15 cellular contexts compared by ENCODE assay signal in the genomic region with DNA sequence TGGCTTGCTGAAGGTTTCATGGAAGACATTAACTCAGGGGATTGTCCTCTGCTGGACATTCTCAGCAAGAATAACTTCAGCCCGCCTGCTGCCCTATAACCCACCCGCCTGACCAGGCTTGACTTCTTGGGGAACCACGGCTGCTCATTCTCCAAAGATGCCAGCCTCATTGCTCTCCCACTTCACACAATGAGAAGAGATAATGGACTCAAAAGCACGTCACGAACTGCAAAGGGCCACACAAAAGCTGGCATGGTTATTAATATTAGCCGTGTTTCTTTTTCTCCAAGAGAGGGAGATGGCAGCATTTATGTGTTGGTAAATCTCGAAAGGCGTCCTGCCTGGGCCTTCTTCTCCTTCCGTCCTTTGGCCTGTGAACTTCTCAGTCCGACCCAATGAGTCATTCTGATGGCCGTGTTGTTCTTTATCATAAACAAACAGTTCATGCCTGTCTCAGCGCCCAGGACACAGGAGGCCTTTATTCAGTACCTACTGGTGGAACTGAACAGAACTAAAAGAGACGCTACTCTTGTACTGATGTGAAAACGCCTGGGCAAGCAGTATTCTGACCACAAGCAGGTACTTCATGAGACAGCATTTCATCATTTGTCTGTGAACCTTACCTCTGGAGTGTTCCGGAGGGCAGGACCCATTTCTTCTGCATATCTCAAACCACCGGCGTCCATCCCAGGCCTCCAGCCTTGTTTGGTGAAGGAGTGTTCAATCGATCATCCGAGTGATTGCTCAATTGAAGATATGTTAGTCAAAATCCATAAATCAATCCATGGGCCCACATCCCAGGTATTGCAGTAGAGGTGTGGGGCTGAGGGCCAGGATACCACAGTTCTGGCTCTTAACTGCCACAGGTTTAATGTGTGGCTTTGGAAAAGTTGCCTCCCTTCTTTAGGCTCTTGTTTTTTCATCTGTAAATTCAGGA. TPM values are rescaled to one million over a fixed set of nuclear protein-coding genes. Genes with fewer than 3 reads are reported as not detected.
DNase-seq lines count a peak whose midpoint lies in the region; ATAC-seq and TF ChIP-seq lines count a peak whose summit lies in the region.
"Had no signal": no experiment of that assay in that cellular context is flagged by ENCODE, and none has a peak within 500 bp of the region (broad histone marks: within the 10 kb centered on the region; RNA-seq: fewer than 3 reads in every experiment).

No MANE protein-coding gene starts in this region.

- H3K36me3 ChIP-seq in body of pancreas (replicated peaks in 1 of 2; ENCODE audit: insufficient read depth in 1 of 2, low read depth in 2 of 2): no peaks in the 10 kb centered on the region
- no peaks in the 10 kb centered on the region for H3K36me3 ChIP-seq in right lobe of liver
- H3K36me3 ChIP-seq in stomach: no peaks in the 10 kb centered on the region
- no peaks in the 10 kb centered on the region for H3K36me3 ChIP-seq in esophagus squamous epithelium
- H3K36me3 ChIP-seq: BLaER1 treated with 17β-estradiol and CSF1 and Interleukin-3, amounts not matched to agents 10 nM and 100 nM; SJCRH30 had no signal

- DNase-seq in HuH-7.5 (ENCODE audit: low spot score) (peak; percentile 47), body of pancreas (peak in 3 of 4 donors; percentile 35 to 67 (median 48)), right lobe of liver (peak; percentile 46 to 67 (median 57)), stomach (peak; percentile 50), esophagus squamous epithelium (lab: John Stamatoyannopoulos, UW) (no peak), GM03348 (ENCODE audit: low spot score) (no peak), NCI-H2081 treated with DMSO at 0.1 percent for 48 hours (lab: John Stamatoyannopoulos, UW) (no peak)
- DNase-seq: CD8-positive, alpha-beta memory T cell; KBM-7; NCI-H1105 treated with DMSO at 0.1 percent for 48 hours; NCI-H1694; NCI-H510A; NCI-H82; SJCRH30 had no signal

- TF ChIP-seq CTCF in body of pancreas (IDR thresholded peaks at IDR 0.05) (no peak), right lobe of liver (IDR thresholded peaks at IDR 0.05) (no peak), stomach (IDR thresholded peaks at IDR 0.05) (no peak), esophagus squamous epithelium (IDR thresholded peaks at IDR 0.05) (no peak)

- H3K9me3 ChIP-seq in body of pancreas (no peaks in the 10 kb centered on the region), right lobe of liver (no peaks in the 10 kb centered on the region), stomach (no peaks in the 10 kb centered on the region), esophagus squamous epithelium (no peaks in the 10 kb centered on the region)
- H3K9me3 ChIP-seq: BLaER1 treated with 17β-estradiol and CSF1 and Interleukin-3, amounts not matched to agents 10 nM and 100 nM; SJCRH30 had no signal

- peak overlapping the region in 3 of 4 donors; percentile 13 to 62 (median 41) for H3K27ac ChIP-seq in body of pancreas
- H3K27ac ChIP-seq in right lobe of liver: peak overlapping the region; percentile 13 to 60 (median 52)
- H3K27ac ChIP-seq in stomach: no peak overlapping the region
- H3K27ac ChIP-seq in esophagus squamous epithelium: no peak overlapping the region
- H3K27ac ChIP-seq: BLaER1 treated with 17β-estradiol and CSF1 and Interleukin-3, amounts not matched to agents 10 nM and 100 nM; SJCRH30 had no signal

- WGBS in body of pancreas, 2 donors: 57 to 58% methylated on average over 19 of the region's 19 CpGs
- 35% methylated on average over 16 of the region's 19 CpGs for WGBS in right lobe of liver (ENCODE audit: insufficient coverage, low coverage, low lambda C conversion rate, missing lambda C conversion rate)
- 49 to 69% (median 56%) methylated on average over 18 to 19 of the region's 19 CpGs for WGBS in stomach, 5 donors
- 87 to 88% methylated on average over 19 of the region's 19 CpGs for WGBS in esophagus squamous epithelium, 2 donors

- H3K27me3 ChIP-seq in body of pancreas (no peaks in the 10 kb centered on the region), right lobe of liver (no peaks in the 10 kb centered on the region), stomach (peaks cover 0 to 14% (median 0%) of the 10 kb centered on the region in 3 donors), esophagus squamous epithelium (peaks cover 0 to 13% (median 0%) of the 10 kb centered on the region in 4 donors)
- H3K27me3 ChIP-seq: BLaER1 treated with 17β-estradiol and CSF1 and Interleukin-3, amounts not matched to agents 10 nM and 100 nM; SJCRH30 had no signal

- intact Hi-C loops in body of pancreas (cut with DNase I): no loop called here
- intact Hi-C loops in right lobe of liver (cut with DNase I): no loop called here
- intact Hi-C loops in stomach (cut with DNase I; ENCODE audit: low total_unique reads): no loop called here
- intact Hi-C loops in esophagus squamous epithelium (cut with DNase I): no loop called here

- ATAC-seq in body of pancreas (peak; percentile 77), right lobe of liver (peak; percentile 89 to 92 (median 90))

- H3K4me1 ChIP-seq in body of pancreas (peaks cover 8% of the 10 kb centered on the region), right lobe of liver (peaks cover 0 to 13% (median 4%) of the 10 kb centered on the region in 4 donors), stomach (peaks cover 0 to 5% (median 2%) of the 10 kb centered on the region in 4 donors), esophagus squamous epithelium (no peaks in the 10 kb centered on the region)

- TF ChIP-seq EP300 in stomach (IDR thresholded peaks at IDR 0.05): no peak

- H3K4me3 ChIP-seq in body of pancreas: no peak overlapping the region
- H3K4me3 ChIP-seq in right lobe of liver: no peak overlapping the region
- H3K4me3 ChIP-seq in stomach: no peak overlapping the region
- H3K4me3 ChIP-seq in esophagus squamous epithelium: no peak overlapping the region
- H3K4me3 ChIP-seq: BLaER1 treated with 17β-estradiol and CSF1 and Interleukin-3, amounts not matched to agents 10 nM and 100 nM; SJCRH30 had no signal

- TF ChIP-seq POLR2A in body of pancreas (IDR thresholded peaks at IDR 0.05) (no peak), right lobe of liver (IDR thresholded peaks at IDR 0.05) (peak; percentile 63), stomach (IDR thresholded peaks at IDR 0.05) (no peak), esophagus squamous epithelium (IDR thresholded peaks at IDR 0.05) (no peak)

RNA-seq across cellular contexts. Expression of a gene that starts 25.1 kb away (rescaled TPM):
- 1 to 10 TPM; 4.0 to 4.4 TPM for total RNA-seq in body of pancreas
- 10 to 100 TPM in 2 of 6 experiments, 1 to 10 TPM in 4; 1.2 to 10.2 (median 6.4) TPM for total RNA-seq in right lobe of liver
- total RNA-seq in stomach: 1 to 10 TPM in 4 of 5 donors, under 1 TPM in 1; under 0.01 to 6.6 (median 1.4) TPM
- 1 to 10 TPM in 2 of 3 donors, under 1 TPM in 1; 0.31 to 3.0 (median 1.2) TPM for polyA plus RNA-seq in stomach
- total RNA-seq in esophagus squamous epithelium: 10 to 100 TPM in 1 of 4 donors, 1 to 10 TPM in 3; 3.4 to 11.8 (median 5.9) TPM

Comparison
In these comparisons a context has a peak if more than half of its experiments do, and no peak if none do; other contexts are left out.
1. DNase-seq: peak in HuH-7.5 (single experiment), body of pancreas (3 of 4), right lobe of liver (3 of 3) and stomach (single experiment); none in esophagus squamous epithelium (single experiment), GM03348 (single experiment) and NCI-H2081 treated with DMSO at 0.1 percent for 48 hours (single experiment).
2. H3K27ac ChIP-seq: peak in body of pancreas (3 of 4) and right lobe of liver (3 of 3); none in stomach (0 of 5) and esophagus squamous epithelium (0 of 4).